ENCODE assay signal across 20 cellular contexts in the genomic region with DNA sequence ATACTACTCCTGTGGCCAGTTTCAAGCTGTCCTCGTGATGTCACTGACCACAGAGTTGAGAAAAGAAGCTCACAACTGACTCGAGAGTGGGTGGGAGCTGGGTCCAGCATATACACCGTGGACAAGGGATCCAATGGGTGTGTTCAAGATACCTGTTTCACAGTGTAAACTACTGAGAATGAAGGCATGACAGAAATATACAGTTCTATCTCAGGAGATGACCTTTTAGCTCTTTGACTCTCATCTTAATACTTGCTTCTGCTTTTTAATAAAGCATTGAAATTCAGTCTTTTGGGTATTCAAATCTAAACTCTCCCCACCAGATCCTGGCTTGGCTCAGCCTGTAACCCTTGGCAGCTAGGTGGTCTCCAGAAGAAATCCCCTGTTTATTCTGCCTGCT.
DNase-seq lines count a peak whose midpoint lies in the region; ATAC-seq and TF ChIP-seq lines count a peak whose summit lies in the region.
"Had no signal": no experiment of that assay in that cellular context is flagged by ENCODE, and none has a peak within 500 bp of the region (broad histone marks: within the 10 kb centered on the region; RNA-seq: fewer than 3 reads in every experiment).

No MANE protein-coding gene starts in this region.

- 88% methylated on average over 3 of the region's 3 CpGs for WGBS in mesenchymal stem cell

- CTCF ChIA-PET in PC-3 (lab: Charles Lee) = no interaction called here

- H3K4me1 ChIP-seq in PC-3 (ENCODE audit: insufficient read depth, low read length) (no peaks in the 10 kb centered on the region), mesenchymal stem cell (ENCODE audit: control insufficient read depth, insufficient read depth, low read depth, low read length) (no peaks in the 10 kb centered on the region), colonic mucosa (no peaks in the 10 kb centered on the region)
- H3K4me1 ChIP-seq: HAP-1 had no signal

- H4K20me1 ChIP-seq in PC-3 (ENCODE audit: low read length) = no peaks in the 10 kb centered on the region
- H4K20me1 ChIP-seq: BLaER1 had no signal

- H3K4ac ChIP-seq in mesenchymal stem cell (ENCODE audit: low read depth in 1 of 2, low read length in 2 of 2) = no peak overlapping the region

- no peaks in the 10 kb centered on the region for H3K27me3 ChIP-seq in PC-3 (ENCODE audit: low read length)
- H3K27me3 ChIP-seq in mesenchymal stem cell (ENCODE audit: control insufficient read depth in 1 of 2, insufficient read depth in 1 of 2, low read length in 2 of 2) = no peaks in the 10 kb centered on the region
- no peaks in the 10 kb centered on the region for H3K27me3 ChIP-seq in colonic mucosa
- H3K27me3 ChIP-seq: BLaER1 had no signal

- no peak for TF ChIP-seq CTCF in PC-3 (conservative IDR thresholded peaks at IDR 0.05; ENCODE audit: low read depth, low read length)
- no peak for TF ChIP-seq CTCF in colonic mucosa (IDR thresholded peaks at IDR 0.05)

- H3K4me3 ChIP-seq in PC-3 (ENCODE audit: low read length) = no peak overlapping the region
- H3K4me3 ChIP-seq in mesenchymal stem cell (ENCODE audit: insufficient read depth in 1 of 2, low read depth in 1 of 2, low read length in 2 of 2) = no peak overlapping the region
- no peak overlapping the region for H3K4me3 ChIP-seq in colonic mucosa
- H3K4me3 ChIP-seq: BLaER1, HAP-1 had no signal

- H3K79me2 ChIP-seq in PC-3 (ENCODE audit: low read length) = no peaks in the 10 kb centered on the region

- ATAC-seq in GM18868 (IDR thresholded peaks at IDR 0.05; ENCODE audit: unreplicated experiment) = peak; percentile 33
- ATAC-seq in HG02885 (IDR thresholded peaks at IDR 0.05; ENCODE audit: poor library complexity, unreplicated experiment) = peak; percentile 34
- ATAC-seq in PC-3 = no peak

- H3K9ac ChIP-seq in PC-3 (ENCODE audit: low read length) (no peak overlapping the region), mesenchymal stem cell (ENCODE audit: low read length) (no peak overlapping the region), colonic mucosa (ENCODE audit: low read depth in 2 of 2, low read length in 2 of 2) (no peak overlapping the region)
- H3K9ac ChIP-seq: BLaER1, SK-N-SH had no signal

- no peak overlapping the region for H4K91ac ChIP-seq in mesenchymal stem cell (ENCODE audit: low read length)

- no peaks in the 10 kb centered on the region for H3K79me1 ChIP-seq in mesenchymal stem cell (replicated peaks; ENCODE audit: low read length, poor library complexity, severe bottlenecking)

- no peak overlapping the region for H2BK120ac ChIP-seq in mesenchymal stem cell (ENCODE audit: low read depth, low read length)

- no peak overlapping the region for H3K14ac ChIP-seq in mesenchymal stem cell (ENCODE audit: low read length in 2 of 2)

- H2BK12ac ChIP-seq in mesenchymal stem cell (ENCODE audit: low read length in 2 of 2) = no peak overlapping the region

- H3K18ac ChIP-seq in mesenchymal stem cell (ENCODE audit: low read depth in 1 of 2, low read length in 2 of 2) = no peak overlapping the region

- no peak overlapping the region for H2BK15ac ChIP-seq in mesenchymal stem cell (ENCODE audit: low read depth, poor library complexity, severe bottlenecking)

- no peak for DNase-seq in PC-3
- DNase-seq in mesenchymal stem cell = no peak
- DNase-seq in NCI-H345 (lab: John Stamatoyannopoulos, UW) = no peak
- no peak for DNase-seq in colonic mucosa
- DNase-seq in mesenteric fat pad (ENCODE audit: low spot score) = no peak
- no peak for DNase-seq in NCI-H526 treated with DMSO at 0.1 percent for 48 hours (lab: John Stamatoyannopoulos, UW)
- DNase-seq: CD4-positive, CD25-positive, alpha-beta regulatory T cell; GOT3; HFFc6; NCI-H1105 treated with DMSO at 0.1 percent for 48 hours; NCI-H146; NCI-H2029; NCI-H446 treated with DMSO at 0.1 percent for 48 hours; NCI-H526; SK-N-SH; SW 1271 had no signal

- no peak overlapping the region for H4K8ac ChIP-seq in mesenchymal stem cell (ENCODE audit: low read length)

- H3K9me3 ChIP-seq in PC-3 (ENCODE audit: low read length) = no peaks in the 10 kb centered on the region
- no peaks in the 10 kb centered on the region for H3K9me3 ChIP-seq in mesenchymal stem cell (ENCODE audit: control insufficient read depth, low read length)
- H3K9me3 ChIP-seq in colonic mucosa = no peaks in the 10 kb centered on the region
- H3K9me3 ChIP-seq: BLaER1, HAP-1, SK-N-SH had no signal

- H2AFZ ChIP-seq in PC-3 (ENCODE audit: low read length) (peak overlapping the region; percentile 26; the same call in 1 of the 2 replicates), mesenchymal stem cell (ENCODE audit: low read depth, low read length) (peak overlapping the region; percentile 14)

- intact Hi-C loops in PC-3 (cut with micrococcal nuclease) (no loop called here), colonic mucosa (cut with DNase I) (no loop called here)

- no peak overlapping the region for H2AK5ac ChIP-seq in mesenchymal stem cell (ENCODE audit: low read length, severe bottlenecking)

- no peak overlapping the region for H3K23ac ChIP-seq in mesenchymal stem cell (ENCODE audit: low read length in 2 of 2)

- BruUV-seq in PC-3 (replicated peaks; lab: Mats Ljungman, UMichigan) = no TSS peak

- POLR2A ChIA-PET in PC-3 (lab: Charles Lee; ENCODE audit: unreplicated experiment) = no interaction called here

- H3K4me2 ChIP-seq in PC-3 (ENCODE audit: low read length) (no peak overlapping the region), mesenchymal stem cell (ENCODE audit: low read length, poor library complexity, severe bottlenecking) (no peak overlapping the region)
- H3K4me2 ChIP-seq: BLaER1, SK-N-SH had no signal

- H3K27ac ChIP-seq in PC-3 (ENCODE audit: low read length) = no peak overlapping the region
- H3K27ac ChIP-seq in mesenchymal stem cell (ENCODE audit: low read length, poor library complexity, severe bottlenecking) = no peak overlapping the region
- H3K27ac ChIP-seq in colonic mucosa = no peak overlapping the region
- H3K27ac ChIP-seq: BLaER1 had no signal

- H2BK5ac ChIP-seq in mesenchymal stem cell (ENCODE audit: low read depth, low read length, poor library complexity, severe bottlenecking) = no peak overlapping the region

- H3K9me2 ChIP-seq in PC-3 (replicated peaks; ENCODE audit: low read length) = no peaks in the 10 kb centered on the region
- H3K9me2 ChIP-seq: SK-N-SH had no signal

- H3K36me3 ChIP-seq in PC-3 (ENCODE audit: low read depth, low read length) (no peaks in the 10 kb centered on the region), mesenchymal stem cell (ENCODE audit: control insufficient read depth in 1 of 2, insufficient read depth in 2 of 2, low read depth in 1 of 2, low read length in 2 of 2) (no peaks in the 10 kb centered on the region), colonic mucosa (no peaks in the 10 kb centered on the region)
- H3K36me3 ChIP-seq: BLaER1, HAP-1 had no signal

- no peaks in the 10 kb centered on the region for H3F3A ChIP-seq in PC-3 (ENCODE audit: low read length, unreplicated experiment)
